In the genomic region with DNA sequence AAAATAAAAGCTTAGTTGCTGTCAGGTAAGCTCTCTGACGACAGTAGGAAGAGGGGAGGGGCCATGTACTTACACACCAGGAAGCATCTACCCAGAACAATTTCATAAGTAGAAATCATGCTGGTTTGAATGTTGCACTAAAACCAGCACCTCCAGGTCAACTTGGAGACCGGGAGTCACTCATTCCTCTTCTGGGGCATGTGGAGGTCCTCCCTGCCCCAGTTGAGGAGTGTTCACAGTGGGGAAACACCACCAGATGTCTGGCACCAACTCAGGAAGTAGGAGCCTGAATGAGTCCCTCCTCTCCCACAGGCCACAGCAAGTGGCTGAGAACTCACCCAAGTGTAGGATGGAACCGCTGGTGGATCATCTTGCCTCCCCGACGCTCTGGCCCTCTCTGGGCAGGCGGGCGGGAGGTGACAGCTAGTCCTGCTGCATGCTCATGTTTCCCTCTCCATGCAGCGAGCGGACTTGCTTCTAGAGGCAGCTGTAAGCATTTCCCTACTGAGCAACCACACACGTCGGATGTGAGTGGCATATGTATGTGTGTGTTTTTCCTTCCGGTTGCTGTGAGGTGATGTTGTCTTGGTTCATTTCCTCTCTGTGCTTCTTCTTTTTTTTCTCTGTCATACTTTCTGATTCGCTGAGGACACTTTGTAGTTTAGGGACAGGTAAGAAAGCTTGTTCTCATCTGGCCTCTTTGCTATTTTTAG, we compare ENCODE assay signal across 1 cellular context.
TF ChIP-seq lines count a peak whose summit lies in the region.

No MANE protein-coding gene starts in this region.

TF ChIP-seq in K562, 482 proteins besides CTCF, POLR2A, EP300 and RAD21 (continued from another document and continues in another):
- TF ChIP-seq MTA3 (IDR thresholded peaks at IDR 0.05; ENCODE audit: borderline replicate concordance) (no peak), ELF1 (tag; IDR thresholded peaks at IDR 0.05) (peak; percentile 64; the same call in 1 of the 2 replicates), FOXJ3 (CRISPR knock-in tag; IDR thresholded peaks at IDR 0.05) (no peak), ZBTB12 (CRISPR knock-in tag; IDR thresholded peaks at IDR 0.05) (no peak), ZBTB11 (CRISPR knock-in tag; IDR thresholded peaks at IDR 0.05) (peak in 1 of 3 experiments; percentile 65; a peak in 1 of 6 replicates), FOSL1 (tag; conservative IDR thresholded peaks at IDR 0.05) (no peak), YY1 (IDR thresholded peaks at IDR 0.05; ENCODE audit: borderline replicate concordance in 1 of 3, control insufficient read depth in 1 of 3, extremely low read depth in 1 of 3, insufficient read depth in 3 of 3, insufficient read length in 1 of 3, insufficient replicate concordance in 2 of 3, low read depth in 1 of 3, low read length in 2 of 3) (no peak), BDP1 (IDR thresholded peaks at IDR 0.05; ENCODE audit: insufficient read depth, insufficient read length) (no peak), CBX2 (IDR thresholded peaks at IDR 0.05; ENCODE audit: insufficient read depth, low read length, poor library complexity, severe bottlenecking) (no peak), ZNF217 (CRISPR knock-in tag; IDR thresholded peaks at IDR 0.05) (no peak), ZBTB40 (IDR thresholded peaks at IDR 0.05) (no peak), ZBTB40 (CRISPR knock-in tag; IDR thresholded peaks at IDR 0.05) (no peak), E2F3 (CRISPR knock-in tag; IDR thresholded peaks at IDR 0.05) (peak; percentile 79), ZNF561 (CRISPR knock-in tag; conservative IDR thresholded peaks at IDR 0.05) (0 out of 2 replicates have a peak, but pooled peaks have one; percentile 18), ILF3 (IDR thresholded peaks at IDR 0.05; ENCODE audit: borderline replicate concordance) (no peak), CAMTA2 (CRISPR knock-in tag; conservative IDR thresholded peaks at IDR 0.05) (no peak), RFX7 (CRISPR knock-in tag; IDR thresholded peaks at IDR 0.05) (no peak), ZBTB7A (IDR thresholded peaks at IDR 0.05; ENCODE audit: borderline replicate concordance, control insufficient read depth, low read depth, low read length) (no peak), MAFF (IDR thresholded peaks at IDR 0.05; ENCODE audit: low read length) (no peak), HMGXB4 (CRISPR knock-in tag; IDR thresholded peaks at IDR 0.05) (no peak), ERF (CRISPR knock-in tag; IDR thresholded peaks at IDR 0.05) (peak; percentile 52; the same call in 1 of the 2 replicates), COPS2 (conservative IDR thresholded peaks at IDR 0.05) (no peak), NR1H2 (CRISPR knock-in tag; IDR thresholded peaks at IDR 0.05) (no peak), CBX3 (IDR thresholded peaks at IDR 0.05; ENCODE audit: borderline replicate concordance in 1 of 2, low read length in 2 of 2) (no peak), DDX20 (tag; IDR thresholded peaks at IDR 0.05; ENCODE audit: low read depth) (no peak), GABPB1 (CRISPR knock-in tag; IDR thresholded peaks at IDR 0.05) (no peak), GABPA (tag; conservative IDR thresholded peaks at IDR 0.05; ENCODE audit: low read depth) (peak; percentile 72), ZNF174 (CRISPR knock-in tag; IDR thresholded peaks at IDR 0.05) (no peak), ZBTB26 (CRISPR knock-in tag; IDR thresholded peaks at IDR 0.05) (no peak), PML (IDR thresholded peaks at IDR 0.05; ENCODE audit: low read length) (no peak), ADNP (tag; IDR thresholded peaks at IDR 0.05) (no peak), MEIS2 (IDR thresholded peaks at IDR 0.05; ENCODE audit: partially characterized antibody) (no peak), ZNF695 (CRISPR knock-in tag; IDR thresholded peaks at IDR 0.05) (no peak), PRMT5 (CRISPR knock-in tag; IDR thresholded peaks at IDR 0.05) (no peak)
- TF ChIP-seq, protein P1, sequence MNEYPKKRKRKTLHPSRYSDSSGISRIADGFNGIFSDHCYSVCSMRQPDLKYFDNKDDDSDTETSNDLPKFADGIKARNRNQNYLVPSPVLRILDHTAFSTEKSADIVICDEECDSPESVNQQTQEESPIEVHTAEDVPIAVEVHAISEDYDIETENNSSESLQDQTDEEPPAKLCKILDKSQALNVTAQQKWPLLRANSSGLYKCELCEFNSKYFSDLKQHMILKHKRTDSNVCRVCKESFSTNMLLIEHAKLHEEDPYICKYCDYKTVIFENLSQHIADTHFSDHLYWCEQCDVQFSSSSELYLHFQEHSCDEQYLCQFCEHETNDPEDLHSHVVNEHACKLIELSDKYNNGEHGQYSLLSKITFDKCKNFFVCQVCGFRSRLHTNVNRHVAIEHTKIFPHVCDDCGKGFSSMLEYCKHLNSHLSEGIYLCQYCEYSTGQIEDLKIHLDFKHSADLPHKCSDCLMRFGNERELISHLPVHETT (CRISPR knock-in tag; conservative IDR thresholded peaks at IDR 0.05 in 1 of 2, IDR thresholded peaks at IDR 0.05 in 1 of 2) = peak in 1 of 2 experiments; percentile 48; a peak in 2 of 4 replicates
- TF ChIP-seq, protein P2, sequence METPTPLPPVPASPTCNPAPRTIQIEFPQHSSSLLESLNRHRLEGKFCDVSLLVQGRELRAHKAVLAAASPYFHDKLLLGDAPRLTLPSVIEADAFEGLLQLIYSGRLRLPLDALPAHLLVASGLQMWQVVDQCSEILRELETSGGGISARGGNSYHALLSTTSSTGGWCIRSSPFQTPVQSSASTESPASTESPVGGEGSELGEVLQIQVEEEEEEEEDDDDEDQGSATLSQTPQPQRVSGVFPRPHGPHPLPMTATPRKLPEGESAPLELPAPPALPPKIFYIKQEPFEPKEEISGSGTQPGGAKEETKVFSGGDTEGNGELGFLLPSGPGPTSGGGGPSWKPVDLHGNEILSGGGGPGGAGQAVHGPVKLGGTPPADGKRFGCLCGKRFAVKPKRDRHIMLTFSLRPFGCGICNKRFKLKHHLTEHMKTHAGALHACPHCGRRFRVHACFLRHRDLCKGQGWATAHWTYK (CRISPR knock-in tag; IDR thresholded peaks at IDR 0.05) = peak; percentile 80; the same call in 1 of the 2 replicates
